In the genomic region with DNA sequence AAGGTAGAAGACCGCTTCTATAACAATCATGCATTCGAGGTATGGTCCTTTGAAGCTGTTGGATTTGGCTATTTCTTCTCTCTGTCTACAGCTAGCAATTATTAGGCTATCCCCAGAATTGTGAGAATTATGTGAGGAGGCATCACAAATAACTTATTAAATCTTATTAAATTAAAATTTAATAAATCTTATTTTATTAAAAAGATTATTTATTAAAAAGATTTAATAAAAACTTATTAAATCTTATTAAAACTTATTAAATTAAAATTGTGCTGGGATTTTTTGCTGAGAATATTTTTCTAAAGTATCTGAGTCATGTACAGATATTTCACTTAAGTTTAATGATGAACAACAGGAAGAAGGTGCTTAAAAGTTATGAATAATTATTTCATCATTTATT, we compare ENCODE assay signal across 24 cellular contexts.
"Had no signal": no experiment of that assay in that cellular context is flagged by ENCODE, and none has a peak within 500 bp of the region (broad histone marks: within the 10 kb centered on the region; RNA-seq: fewer than 3 reads in every experiment).

No MANE protein-coding gene starts in this region.

- H3K79me2 ChIP-seq: parathyroid adenoma had no signal

- H3K27me3 ChIP-seq: left lung, sigmoid colon, spleen, tibial nerve, uterus had no signal

- DNase-seq: hippocampal formation; left colon; left lung; lower lobe of right lung; mammary epithelial cell; mesenchymal stem cell; naive thymus-derived CD8-positive, alpha-beta T cell; nucleus accumbens; right cardiac atrium; sigmoid colon; small intestine; spleen; stimulated activated CD4-positive, alpha-beta T cell treated with anti-CD3 and anti-CD28 coated beads, Interleukin-4, amount 100 ng/mL, for 24 hours; stimulated activated naive CD4-positive, alpha-beta T cell; substantia nigra; uterus had no signal

- H3K27ac ChIP-seq: left lung, lower lobe of right lung, parathyroid adenoma, sigmoid colon, spleen, tibial nerve, uterus had no signal

- H3K4me1 Mint-ChIP-seq: nephron; neural crest cell; stimulated activated effector memory CD8-positive, alpha-beta T cell treated with anti-CD3 and anti-CD28 coated beads, Interleukin-12 subunit alpha, Interleukin-12 subunit beta, amount 100 ng/mL, for 72 hours had no signal

- H3K27me3 Mint-ChIP-seq: stimulated activated naive CD8-positive, alpha-beta T cell treated with anti-CD3 and anti-CD28 coated beads, Interleukin-15, Interleukin-2, amounts not matched to agents 100 ng/mL and 50 ng/mL, for 24 hours; type B pancreatic cell had no signal

- H3K9me3 ChIP-seq: sigmoid colon had no signal

- FAIRE-seq: keratinocyte, small intestine had no signal

- H3K36me3 ChIP-seq: left lung, lower lobe of right lung, sigmoid colon, spleen, uterus had no signal

- H3K4me3 Mint-ChIP-seq: naive thymus-derived CD8-positive, alpha-beta T cell; nephron; neural crest cell; stimulated activated effector memory CD8-positive, alpha-beta T cell treated with anti-CD3 and anti-CD28 coated beads, Interleukin-12 subunit alpha, Interleukin-12 subunit beta, amount 100 ng/mL, for 72 hours; stimulated activated naive CD8-positive, alpha-beta T cell treated with anti-CD3 and anti-CD28 coated beads, Interleukin-15, Interleukin-2, amounts not matched to agents 100 ng/mL and 50 ng/mL, for 24 hours; type B pancreatic cell had no signal

- H3K36me3 Mint-ChIP-seq: stimulated activated effector memory CD8-positive, alpha-beta T cell treated with anti-CD3 and anti-CD28 coated beads, Interleukin-12 subunit alpha, Interleukin-12 subunit beta, amount 100 ng/mL, for 72 hours had no signal

- H2AFZ ChIP-seq: parathyroid adenoma had no signal

- H3K4me1 ChIP-seq: left lung, parathyroid adenoma, sigmoid colon, uterus had no signal

- H3K9ac ChIP-seq: parathyroid adenoma had no signal

- H3K27ac Mint-ChIP-seq: naive thymus-derived CD8-positive, alpha-beta T cell; nephron; stimulated activated effector memory CD8-positive, alpha-beta T cell treated with anti-CD3 and anti-CD28 coated beads, Interleukin-12 subunit alpha, Interleukin-12 subunit beta, amount 100 ng/mL, for 72 hours; stimulated activated naive CD8-positive, alpha-beta T cell treated with anti-CD3 and anti-CD28 coated beads, Interleukin-15, Interleukin-2, amounts not matched to agents 100 ng/mL and 50 ng/mL, for 24 hours; type B pancreatic cell had no signal

- H3K4me3 ChIP-seq: left lung, lower lobe of right lung, sigmoid colon, spleen, tibial nerve, uterus had no signal
